In genomic region chr1:42924249-42925131, GRCh38 we compare ENCODE assay signal across 8 cellular contexts. TPM values are rescaled to one million over a fixed set of nuclear protein-coding genes. Genes with fewer than 3 reads are reported as not detected.
DNase-seq lines count a peak whose midpoint lies in the region; ATAC-seq, FAIRE-seq and TF ChIP-seq lines count a peak whose summit lies in the region.

No MANE protein-coding gene starts in this region.

- H3K9me3 ChIP-seq in WERI-Rb-1 (ENCODE audit: severe bottlenecking), result no peaks in the 10 kb centered on the region
- H3K9me3 ChIP-seq in spleen, result no peaks in the 10 kb centered on the region

- H3K79me2 ChIP-seq in ACC112 (ENCODE audit: control insufficient read depth, insufficient read depth, low read length, unreplicated experiment), result no peaks in the 10 kb centered on the region

- no peak for TF ChIP-seq CTCF in WERI-Rb-1 (IDR thresholded peaks at IDR 0.05; ENCODE audit: low read depth, low read length)
- peak; percentile 25 for TF ChIP-seq CTCF in bronchial epithelial cell (IDR thresholded peaks at IDR 0.05; ENCODE audit: insufficient read depth, low read length, severe bottlenecking)
- TF ChIP-seq CTCF in spleen (IDR thresholded peaks at IDR 0.05 in 8 of 11, conservative IDR thresholded peaks at IDR 0.05 in 3 of 11), result peak in 5 of 11 experiments; percentile 8 to 59 (median 34)

- 0 to 1% (median 1%) methylated on average over 35 to 69 of the region's 69 CpGs for WGBS in spleen, 5 donors

- peak in 2 of 3 donors; percentile 3 to 72 for TF ChIP-seq POLR2A in spleen (IDR thresholded peaks at IDR 0.05)

- H3K4me1 ChIP-seq in ACC112 (ENCODE audit: control insufficient read depth, insufficient read depth, low read length, unreplicated experiment), result peaks cover 13% of the 10 kb centered on the region
- peaks cover 10 to 39% (median 19%) of the 10 kb centered on the region in 6 donors for H3K4me1 ChIP-seq in spleen

- H3K36me3 ChIP-seq in ACC112 (ENCODE audit: insufficient read depth, low read length) (0 out of 2 replicates have a peak, but pooled peaks cover 4% of the 10 kb centered on the region), WERI-Rb-1 (peaks cover 46% of the 10 kb centered on the region), bronchial epithelial cell (ENCODE audit: control insufficient read depth, insufficient read depth, low read length) (peaks cover 22% of the 10 kb centered on the region), spleen (peaks cover 0 to 40% (median 36%) of the 10 kb centered on the region in 6 donors)

- intact Hi-C loops in spleen (cut with DNase I; ENCODE audit: low total_unique reads), result no loop called here

- no peaks in the 10 kb centered on the region for H3K27me3 ChIP-seq in ACC112 (ENCODE audit: insufficient read depth, low read length)
- no peaks in the 10 kb centered on the region for H3K27me3 ChIP-seq in WERI-Rb-1 (ENCODE audit: insufficient read depth, low read depth, severe bottlenecking)
- H3K27me3 ChIP-seq in bronchial epithelial cell (ENCODE audit: control insufficient read depth, insufficient read depth, low read length), result no peaks in the 10 kb centered on the region
- H3K27me3 ChIP-seq in spleen (replicated peaks in 1 of 7), result no peaks in the 10 kb centered on the region

- no peak for FAIRE-seq in bronchial epithelial cell (lab: Jason Lieb, UNC)

- peak overlapping the region; percentile 79 for H3K4me3 ChIP-seq in ACC112 (ENCODE audit: low read depth, low read length)
- H3K4me3 ChIP-seq in WERI-Rb-1 (ENCODE audit: low read depth, low read length), result peak overlapping the region; percentile 50
- peak overlapping the region; percentile 41 for H3K4me3 ChIP-seq in bronchial epithelial cell (ENCODE audit: low read depth, low read length)
- H3K4me3 ChIP-seq in spleen, result peak overlapping the region; percentile 61 to 92 (median 71)

- peak overlapping the region; percentile 26 for H2AFZ ChIP-seq in ACC112 (ENCODE audit: low read length, unreplicated experiment)

- H3K27ac ChIP-seq in ACC112 (ENCODE audit: low read depth, low read length), result peak overlapping the region; percentile 58
- peak overlapping the region; percentile 94 for H3K27ac ChIP-seq in WERI-Rb-1
- H3K27ac ChIP-seq in spleen, result peak overlapping the region; percentile 93 to 98 (median 94)

- DNase-seq in NCI-H2171 (lab: John Stamatoyannopoulos, UW), result peak; percentile 97
- DNase-seq in WERI-Rb-1, result peak; percentile 96
- DNase-seq in bronchial epithelial cell (ENCODE audit: low read depth), result peak; percentile 74
- peak; percentile 94 for DNase-seq in iPS-NIHi7 (ENCODE audit: extremely low spot score)
- DNase-seq in spleen, result peak; percentile 98

- ATAC-seq in GM18858 (IDR thresholded peaks at IDR 0.05; ENCODE audit: unreplicated experiment) (peak; percentile 74), HG03095 (IDR thresholded peaks at IDR 0.05; ENCODE audit: unreplicated experiment) (peak; percentile 83)

RNA-seq across cellular contexts. Expression of gene SLC2A1, which starts 34.2 kb away (rescaled TPM):
- total RNA-seq in bronchial epithelial cell (1,197 and 1,905 TPM in 2 replicates), spleen (100 to 1,000 TPM in 3 of 7 donors, 10 to 100 TPM in 4; 26.2 to 142 (median 83.1) TPM)
- 10 to 100 TPM; 18.3 to 31.0 (median 19.5) TPM for polyA plus RNA-seq in spleen

Comparison
In these comparisons a context has a peak if more than half of its experiments do, and no peak if none do; other contexts are left out.
1. Peak in every context shown above with its lines: DNase-seq, ATAC-seq, H3K4me3 ChIP-seq and H3K27ac ChIP-seq.